Comparison of ENCODE assay signal across 8 cellular contexts in genomic region chr3:142888484-142889262, GRCh38. TPM values are rescaled to one million over a fixed set of nuclear protein-coding genes. Genes with fewer than 3 reads are reported as not detected.
DNase-seq lines count a peak whose midpoint lies in the region; ATAC-seq and TF ChIP-seq lines count a peak whose summit lies in the region.

Gene PCOLCE2, minus strand, starts transcription at chr3:142889083. Its CDS starts 187 bp downstream, at chr3:142888896.

- no peaks in the 10 kb centered on the region for H3K36me3 Mint-ChIP-seq in stimulated activated naive CD8-positive, alpha-beta T cell treated with anti-CD3 and anti-CD28 coated beads, Interleukin-15, Interleukin-2, amounts not matched to agents 100 ng/mL and 50 ng/mL, for 24 hours (ENCODE audit: low read depth)

- WGBS in liver = under 1% methylated on average over 80 of the region's 80 CpGs

- DNase-seq in DMS 273 (lab: John Stamatoyannopoulos, UW; ENCODE audit: unreplicated experiment) (peak; percentile 93), SK-N-DZ (ENCODE audit: low spot score) (peak; percentile 43), coronary artery (ENCODE audit: low spot score) (no peak), mucosa of gallbladder (ENCODE audit: low spot score) (no peak)

- peaks cover 59% of the 10 kb centered on the region for H3K27me3 Mint-ChIP-seq in stimulated activated naive CD8-positive, alpha-beta T cell treated with anti-CD3 and anti-CD28 coated beads, Interleukin-15, Interleukin-2, amounts not matched to agents 100 ng/mL and 50 ng/mL, for 24 hours

- H3K36me3 ChIP-seq in liver (ENCODE audit: control insufficient read depth in 4 of 4, insufficient read depth in 3 of 4, low read depth in 1 of 4, low read length in 3 of 4) = peaks cover 0 to 3% (median 0%) of the 10 kb centered on the region in 4 donors

- H3K4me1 Mint-ChIP-seq in stimulated activated naive CD8-positive, alpha-beta T cell treated with anti-CD3 and anti-CD28 coated beads, Interleukin-15, Interleukin-2, amounts not matched to agents 100 ng/mL and 50 ng/mL, for 24 hours (ENCODE audit: low read depth) = peaks cover 11% of the 10 kb centered on the region

- no peak for TF ChIP-seq CTCF in coronary artery (IDR thresholded peaks at IDR 0.05)
- no peak for TF ChIP-seq CTCF in liver (IDR thresholded peaks at IDR 0.05; ENCODE audit: low read depth, low read length, missing input control)

- H3K4me3 Mint-ChIP-seq in stimulated activated naive CD8-positive, alpha-beta T cell treated with anti-CD3 and anti-CD28 coated beads, Interleukin-15, Interleukin-2, amounts not matched to agents 100 ng/mL and 50 ng/mL, for 24 hours = peak within 1 kb of the TSS; percentile 76

- H3K27ac Mint-ChIP-seq in stimulated activated naive CD8-positive, alpha-beta T cell treated with anti-CD3 and anti-CD28 coated beads, Interleukin-15, Interleukin-2, amounts not matched to agents 100 ng/mL and 50 ng/mL, for 24 hours = peak within 1 kb of the TSS; percentile 47

- H3K9me3 Mint-ChIP-seq in stimulated activated naive CD8-positive, alpha-beta T cell treated with anti-CD3 and anti-CD28 coated beads, Interleukin-15, Interleukin-2, amounts not matched to agents 100 ng/mL and 50 ng/mL, for 24 hours = no peaks in the 10 kb centered on the region

- H3K4me3 ChIP-seq in coronary artery (peak within 1 kb of the TSS; percentile 84), liver (ENCODE audit: low read depth in 1 of 3, low read length in 3 of 3) (peak within 1 kb of the TSS; percentile 74 to 83 (median 79))

- H3K27ac ChIP-seq in coronary artery (peak within 1 kb of the TSS; percentile 57 to 88), liver (ENCODE audit: low read depth in 1 of 2, low read length in 2 of 2) (peak within 1 kb of the TSS; percentile 47 to 55)

- ATAC-seq in HG03354 (IDR thresholded peaks at IDR 0.05; ENCODE audit: poor library complexity, severe bottlenecking, unreplicated experiment) (peak; percentile 57), GM18867 (IDR thresholded peaks at IDR 0.05; ENCODE audit: unreplicated experiment) (no peak)

- H3K27me3 ChIP-seq in liver (ENCODE audit: control insufficient read depth in 4 of 4, insufficient read depth in 4 of 4, low read length in 3 of 4) = peaks cover 0 to 2% (median 0%) of the 10 kb centered on the region in 4 donors

- H3K4me1 ChIP-seq in liver (ENCODE audit: control insufficient read depth in 4 of 4, insufficient read depth in 4 of 4, low read length in 3 of 4) = peaks cover 2 to 12% (median 5%) of the 10 kb centered on the region in 4 donors

- TF ChIP-seq RAD21 in liver (IDR thresholded peaks at IDR 0.05) = no peak

- H3K9ac ChIP-seq in liver (ENCODE audit: low read depth in 1 of 2, low read length in 2 of 2) = peak within 1 kb of the TSS; percentile 2 to 65

- H3K9me3 ChIP-seq in liver (ENCODE audit: control insufficient read depth in 4 of 4, low read length in 3 of 4) = no peaks in the 10 kb centered on the region

TF ChIP-seq in liver, 16 proteins besides CTCF, POLR2A, EP300 and RAD21:
- no peak for TF ChIP-seq ATF3 (IDR thresholded peaks at IDR 0.05)
- no peak for TF ChIP-seq TAF1 (conservative IDR thresholded peaks at IDR 0.05)
- no peak for TF ChIP-seq GABPA (IDR thresholded peaks at IDR 0.05 in 1 of 2, conservative IDR thresholded peaks at IDR 0.05 in 1 of 2)

RNA-seq across cellular contexts. Expression of gene PCOLCE2, which starts in this region (rescaled TPM):
- polyA plus RNA-seq in SK-N-DZ (2014; cell fraction: cytosol; rRNA removed) = 0.39 and 0.71 TPM in 2 replicates
- 1.5 and 3.6 TPM in 2 replicates for polyA plus RNA-seq in SK-N-DZ (2014; cell fraction: nucleus; rRNA removed)
- 10 to 100 TPM; 16.1 to 17.2 TPM for total RNA-seq in liver
- 10 to 100 TPM in 1 of 2 donors, 1 to 10 TPM in 1; 9.1 to 10.4 TPM for polyA plus RNA-seq in liver
- 2.8 TPM for total RNA-seq in mucosa of gallbladder

Comparison
In these comparisons a context has a peak if more than half of its experiments do, and no peak if none do; other contexts are left out.
1. DNase-seq: peak in DMS 273 (single experiment) and SK-N-DZ (single experiment); none in coronary artery (single experiment) and mucosa of gallbladder (single experiment).